8 cellular contexts compared by ENCODE assay signal in the genomic region with DNA sequence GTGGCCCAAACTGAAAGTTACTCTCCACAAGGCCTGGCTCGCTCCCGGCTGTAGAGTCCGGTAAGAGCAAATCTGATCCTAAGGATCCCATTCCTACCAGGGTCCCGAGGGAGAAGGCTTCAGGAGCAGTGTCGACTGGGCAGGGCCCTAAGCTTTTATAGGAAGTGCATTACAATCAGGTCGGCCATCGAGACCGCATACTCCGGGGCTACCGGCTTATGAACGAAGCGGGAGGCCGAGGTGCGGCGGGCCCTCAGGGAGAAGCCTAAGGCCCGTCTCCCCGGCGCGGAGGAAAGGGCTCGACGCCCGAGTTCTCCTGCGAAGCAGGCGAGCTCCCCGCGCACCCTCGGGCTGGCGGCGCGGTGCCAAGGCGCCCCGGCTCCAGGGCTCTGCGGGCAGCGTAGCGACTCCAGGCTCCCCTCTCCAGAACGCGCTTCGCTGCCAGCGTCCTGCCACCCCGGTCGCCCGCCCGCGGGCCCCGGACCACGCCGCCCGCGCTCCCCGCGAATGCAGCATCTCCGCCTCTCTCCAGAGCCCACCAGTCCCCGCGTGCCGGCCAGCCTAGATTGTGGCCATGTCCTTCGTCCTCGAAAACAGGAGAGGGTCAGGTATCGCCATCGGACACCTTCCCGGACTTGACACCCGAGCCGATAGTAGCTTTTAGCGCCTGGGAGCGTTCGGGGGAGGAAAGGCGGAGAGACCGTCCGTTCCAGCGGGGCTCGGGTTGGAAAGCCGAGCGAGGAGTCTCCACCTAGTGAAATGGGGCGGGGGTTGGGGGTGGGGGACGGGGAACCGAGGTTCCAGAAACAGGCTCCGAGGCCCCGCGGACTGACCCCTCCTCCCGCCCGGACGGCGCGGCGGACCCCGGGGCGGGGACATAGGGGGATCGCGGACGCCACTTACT. TPM values are rescaled to one million over a fixed set of nuclear protein-coding genes. Genes with fewer than 3 reads are reported as not detected.
DNase-seq lines count a peak whose midpoint lies in the region; ATAC-seq and TF ChIP-seq lines count a peak whose summit lies in the region.

No MANE protein-coding gene starts in this region.

- H3K4me3 ChIP-seq in BLaER1 (peak overlapping the region; percentile 94), dorsolateral prefrontal cortex (peak overlapping the region; percentile 61 to 94 (median 81)), liver (ENCODE audit: low read depth in 1 of 3, low read length in 3 of 3) (peak overlapping the region; percentile 29 to 81 (median 50))

- 6% methylated on average over 89 of the region's 89 CpGs for WGBS in liver

- H3K9ac ChIP-seq in BLaER1 (peak overlapping the region; percentile 95), liver (ENCODE audit: low read depth in 1 of 2, low read length in 2 of 2) (no peak overlapping the region)

- H3K36me3 ChIP-seq in BLaER1 (peaks cover 33% of the 10 kb centered on the region), liver (ENCODE audit: control insufficient read depth in 4 of 4, insufficient read depth in 3 of 4, low read depth in 1 of 4, low read length in 3 of 4) (no peaks in the 10 kb centered on the region)

- H3K27me3 ChIP-seq in BLaER1 (no peaks in the 10 kb centered on the region), dorsolateral prefrontal cortex (no peaks in the 10 kb centered on the region), liver (ENCODE audit: control insufficient read depth in 4 of 4, insufficient read depth in 4 of 4, low read length in 3 of 4) (peaks cover 0 to 14% (median 0%) of the 10 kb centered on the region in 4 donors)

- no peak for TF ChIP-seq RAD21 in liver (IDR thresholded peaks at IDR 0.05)

- peak overlapping the region; percentile 91 for H3K27ac ChIP-seq in BLaER1
- peak overlapping the region; percentile 49 to 95 (median 87) for H3K27ac ChIP-seq in dorsolateral prefrontal cortex
- peak overlapping the region; percentile 11 to 39 for H3K27ac ChIP-seq in liver (ENCODE audit: low read depth in 1 of 2, low read length in 2 of 2)

- TF ChIP-seq CTCF in dorsolateral prefrontal cortex (IDR thresholded peaks at IDR 0.05 in 54 of 56, conservative IDR thresholded peaks at IDR 0.05 in 2 of 56; ENCODE audit: low read depth in 1 of 56, partially characterized antibody in 56 of 56) (peak in 3 of 56 donors; percentile 10 to 23 (median 17)), liver (IDR thresholded peaks at IDR 0.05; ENCODE audit: low read depth, low read length, missing input control) (no peak)

- peaks cover 45% of the 10 kb centered on the region for H3K4me1 ChIP-seq in BLaER1
- peaks cover 16 to 33% (median 22%) of the 10 kb centered on the region in 4 donors for H3K4me1 ChIP-seq in liver (ENCODE audit: control insufficient read depth in 4 of 4, insufficient read depth in 4 of 4, low read length in 3 of 4)

- no peak for ATAC-seq in GM21381 (IDR thresholded peaks at IDR 0.05; ENCODE audit: unreplicated experiment)

- H3K9me3 ChIP-seq in BLaER1, result no peaks in the 10 kb centered on the region
- H3K9me3 ChIP-seq in liver (ENCODE audit: control insufficient read depth in 4 of 4, low read length in 3 of 4), result no peaks in the 10 kb centered on the region

- peaks cover 82% of the 10 kb centered on the region for H4K20me1 ChIP-seq in BLaER1

- peak; percentile 47 for DNase-seq in HT1080 (ENCODE audit: low read depth)
- peak; percentile 2 to 7 for DNase-seq in activated CD4-positive, alpha-beta T cell treated with anti-CD3 and anti-CD28 coated beads for 4 hours
- peak in 7 of 10 donors; percentile 23 to 68 (median 51) for DNase-seq in dorsolateral prefrontal cortex
- DNase-seq in stimulated activated CD8-positive, alpha-beta memory T cell treated with anti-CD3 and anti-CD28 coated beads, Interleukin-4, amount 100 ng/mL, for 48 hours, result peak; percentile 32
- no peak for DNase-seq in cerebellar nuclear complex (lab: John Stamatoyannopoulos, UW)

- H3K4me2 ChIP-seq in BLaER1, result peak overlapping the region; percentile 95

- intact Hi-C loops in dorsolateral prefrontal cortex (cut with DNase I), result loop anchor here (2.0 to 10.0 kb wide), 7 partner anchors 33 to 1962 kb away; a partner anchor contains a TSS

TF ChIP-seq in liver, 16 proteins besides CTCF, POLR2A, EP300 and RAD21:
- TF ChIP-seq FOXA1 (IDR thresholded peaks at IDR 0.05), result no peak
- TF ChIP-seq, protein P1, sequence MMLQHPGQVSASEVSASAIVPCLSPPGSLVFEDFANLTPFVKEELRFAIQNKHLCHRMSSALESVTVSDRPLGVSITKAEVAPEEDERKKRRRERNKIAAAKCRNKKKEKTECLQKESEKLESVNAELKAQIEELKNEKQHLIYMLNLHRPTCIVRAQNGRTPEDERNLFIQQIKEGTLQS (IDR thresholded peaks at IDR 0.05), result no peak
- TF ChIP-seq, protein P2, sequence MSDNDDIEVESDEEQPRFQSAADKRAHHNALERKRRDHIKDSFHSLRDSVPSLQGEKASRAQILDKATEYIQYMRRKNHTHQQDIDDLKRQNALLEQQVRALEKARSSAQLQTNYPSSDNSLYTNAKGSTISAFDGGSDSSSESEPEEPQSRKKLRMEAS (IDR thresholded peaks at IDR 0.05), result no peak
TF ChIP-seq in liver: peak in this region for 0.

RNA-seq across cellular contexts. Expression of a gene that starts 1.3 kb away (rescaled TPM):
- 17.4 and 22.4 TPM in 2 replicates for total RNA-seq in HT1080 (2014; rRNA removed; shearing (Covaris generic))
- polyA plus RNA-seq in HT1080 (2015; cell fraction: cytosol; rRNA removed), result 21.6 and 25.0 TPM in 2 replicates
- 16.1 and 19.2 TPM in 2 replicates for polyA plus RNA-seq in HT1080 (2015; cell fraction: nucleus; rRNA removed)
- 10 to 100 TPM; 19.0 to 43.3 (median 29.8) TPM for total RNA-seq in dorsolateral prefrontal cortex
- 1 to 10 TPM; 3.6 to 6.1 TPM for total RNA-seq in liver
- polyA plus RNA-seq in liver, result 1 to 10 TPM; 2.6 to 3.3 TPM

RNA-seq across cellular contexts. Expression of a gene that starts 33.7 kb away (rescaled TPM):
- total RNA-seq in HT1080 (2014; rRNA removed; shearing (Covaris generic)), result 34.1 and 35.7 TPM in 2 replicates
- 27.0 and 37.5 TPM in 2 replicates for polyA plus RNA-seq in HT1080 (2015; cell fraction: cytosol; rRNA removed)
- 532 and 560 TPM in 2 replicates for polyA plus RNA-seq in HT1080 (2015; cell fraction: nucleus; rRNA removed)
- total RNA-seq in dorsolateral prefrontal cortex (100 to 1,000 TPM; 101 to 209 (median 139) TPM), liver (10 to 100 TPM; 21.4 to 38.8 TPM)
- 10 to 100 TPM; 16.7 to 50.8 TPM for polyA plus RNA-seq in liver

Comparison
In these comparisons a context has a peak if more than half of its experiments do, and no peak if none do; other contexts are left out.
1. H3K27ac ChIP-seq: peak in every context shown above with its lines; median percentile 91 in BLaER1; 87 in dorsolateral prefrontal cortex; 25 in liver.
2. DNase-seq: peak in HT1080 (single experiment), activated CD4-positive, alpha-beta T cell treated with anti-CD3 and anti-CD28 coated beads for 4 hours (2 of 2), dorsolateral prefrontal cortex (7 of 10) and stimulated activated CD8-positive, alpha-beta memory T cell treated with anti-CD3 and anti-CD28 coated beads, Interleukin-4, amount 100 ng/mL, for 48 hours (single experiment); none in cerebellar nuclear complex (0 of 2).
3. Peak in every context shown above with its lines, with median percentiles within 50 percentile points of each other: H3K4me3 ChIP-seq.